Comparison of ENCODE assay signal across 3 cellular contexts in the genomic region with DNA sequence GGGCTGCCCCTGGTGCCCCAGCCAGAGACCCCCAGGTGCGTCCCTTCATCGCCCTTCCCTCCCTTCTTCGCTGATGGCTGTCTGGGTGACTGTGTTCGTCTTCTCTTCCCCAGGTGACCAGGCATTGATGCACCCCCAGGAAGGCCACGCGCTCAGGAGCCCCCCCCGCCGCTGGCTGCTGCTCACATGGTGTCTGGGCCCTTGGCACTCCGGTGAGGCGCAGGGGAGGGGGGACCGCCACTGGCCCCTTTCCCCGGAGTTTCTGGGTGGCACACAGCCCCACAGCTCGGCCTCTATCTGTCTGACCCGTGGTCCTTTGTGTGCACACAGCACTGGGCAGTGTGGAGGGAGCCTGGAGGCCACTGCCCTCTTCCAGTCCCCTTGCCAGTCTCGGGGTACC. TPM values are rescaled to one million over a fixed set of nuclear protein-coding genes. Genes with fewer than 3 reads are reported as not detected.
"Had no signal": no experiment of that assay in that cellular context is flagged by ENCODE, and none has a peak within 500 bp of the region (broad histone marks: within the 10 kb centered on the region; RNA-seq: fewer than 3 reads in every experiment).

No MANE protein-coding gene starts in this region.

RNA-seq across cellular contexts. Expression of gene RIMBP3B, which starts 59.1 kb away (rescaled TPM):
- total RNA-seq: dermis microvascular lymphatic vessel endothelial cell, gastrocnemius medialis, RPMI7951 had no signal
